ENCODE assay signal across 14 cellular contexts in the genomic region with DNA sequence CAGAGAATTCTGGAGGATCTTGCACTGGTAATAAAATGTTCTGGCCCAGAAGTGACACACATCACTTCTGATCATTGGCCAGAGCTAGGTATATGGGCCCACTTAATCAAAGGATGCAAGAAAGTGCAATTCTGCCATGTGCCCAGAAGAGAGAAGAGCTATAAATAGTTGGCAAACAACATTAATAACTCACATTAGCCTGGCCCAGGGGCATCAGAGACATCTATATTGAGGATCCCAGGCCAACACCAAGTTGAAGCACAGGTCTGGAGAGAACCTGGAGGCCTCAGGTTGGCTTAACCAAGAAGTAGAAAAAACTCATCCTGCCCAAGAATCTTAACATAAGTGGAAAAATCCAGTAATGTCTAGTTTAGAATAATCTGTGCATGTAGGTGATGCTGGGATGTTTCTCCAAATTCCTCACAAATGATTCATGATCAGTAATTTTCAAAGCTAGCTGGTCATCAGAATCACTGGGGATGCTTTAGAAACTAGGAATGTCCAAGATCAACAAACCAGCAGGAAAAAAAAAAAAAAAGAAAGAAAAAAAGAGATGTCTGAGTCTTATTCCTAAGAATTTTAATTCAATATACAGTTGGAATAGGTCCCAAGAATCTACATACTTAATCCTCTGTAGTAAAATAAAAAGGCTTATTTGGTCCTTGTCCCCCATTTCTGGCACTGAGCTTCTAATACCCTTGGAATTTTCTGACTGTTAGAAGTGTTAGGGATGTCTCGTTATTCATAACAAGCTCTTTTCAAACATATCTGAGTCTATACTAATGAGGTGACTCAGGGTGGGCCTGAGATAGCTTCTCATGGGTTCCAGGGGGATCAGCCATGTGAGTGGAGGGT. TPM values are rescaled to one million over a fixed set of nuclear protein-coding genes. Genes with fewer than 3 reads are reported as not detected.
DNase-seq lines count a peak whose midpoint lies in the region; ATAC-seq, FAIRE-seq and TF ChIP-seq lines count a peak whose summit lies in the region.
"Had no signal": no experiment of that assay in that cellular context is flagged by ENCODE, and none has a peak within 500 bp of the region (broad histone marks: within the 10 kb centered on the region; RNA-seq: fewer than 3 reads in every experiment).

No MANE protein-coding gene starts in this region.

- ATAC-seq in HG03095 (IDR thresholded peaks at IDR 0.05; ENCODE audit: unreplicated experiment), result no peak
- ATAC-seq in GM18907 (IDR thresholded peaks at IDR 0.05; ENCODE audit: unreplicated experiment), result no peak
- ATAC-seq: left lung had no signal

- peak; percentile 92 for DNase-seq in A172 (ENCODE audit: low spot score)
- no peak for DNase-seq in H54 (ENCODE audit: insufficient read length, low spot score)
- DNase-seq in amniotic stem cell (lab: John Stamatoyannopoulos, UW), result peak; percentile 71
- peak; percentile 60 for DNase-seq in glomerular endothelial cell (ENCODE audit: extremely low read depth, low read depth, low spot score)
- DNase-seq in activated CD4-positive, alpha-beta T cell treated with anti-CD3 and anti-CD28 coated beads for 4 hours, result no peak
- DNase-seq in activated CD8-positive, alpha-beta memory T cell treated with anti-CD3 and anti-CD28 coated beads for 24 hours, result no peak
- DNase-seq: activated CD4-positive, alpha-beta T cell treated with anti-CD3 and anti-CD28 coated beads for 48 hours; activated gamma-delta T cell; DND-41; foreskin melanocyte; left lung; NCI-H2029 treated with DMSO at 0.1 percent for 48 hours had no signal

- FAIRE-seq in H54 (lab: Jason Lieb, UNC), result peak; percentile 15

- no peak for TF ChIP-seq POLR2A in H54 (IDR thresholded peaks at IDR 0.05; ENCODE audit: low read depth, low read length)

RNA-seq across cellular contexts. Expression of gene EVA1A, which starts 35.0 kb away (rescaled TPM):
- 24.6 and 38.3 TPM in 2 replicates for total RNA-seq in A172 (2014; rRNA removed; shearing (Covaris generic))
- 114 and 140 TPM in 2 replicates for total RNA-seq in glomerular endothelial cell

RNA-seq across cellular contexts. Expression of gene MRPL19, which starts 50.8 kb away (rescaled TPM):
- 127 and 156 TPM in 2 replicates for total RNA-seq in A172 (2014; rRNA removed; shearing (Covaris generic))
- total RNA-seq in glomerular endothelial cell, result 33.0 and 42.4 TPM in 2 replicates

Comparison
In these comparisons a context has a peak if more than half of its experiments do, and no peak if none do; other contexts are left out.
1. DNase-seq: peak in A172 (single experiment), amniotic stem cell (single experiment) and glomerular endothelial cell (single experiment); none in H54 (single experiment), activated CD4-positive, alpha-beta T cell treated with anti-CD3 and anti-CD28 coated beads for 4 hours (0 of 2) and activated CD8-positive, alpha-beta memory T cell treated with anti-CD3 and anti-CD28 coated beads for 24 hours (single experiment).